In genomic region chr19:47113446-47114348, GRCh38 we compare ENCODE assay signal across 8 cellular contexts. TPM values are rescaled to one million over a fixed set of nuclear protein-coding genes. Genes with fewer than 3 reads are reported as not detected.
DNase-seq lines count a peak whose midpoint lies in the region; ATAC-seq and TF ChIP-seq lines count a peak whose summit lies in the region.

Gene ZC3H4, minus strand, starts transcription at chr19:47113776. Its CDS starts 1,192 bp downstream, at chr19:47112584.

- peak within 1 kb of the TSS; percentile 99 for H3K27ac Mint-ChIP-seq in Caco-2 (ENCODE audit: unreplicated experiment)
- peak within 1 kb of the TSS; percentile 100 for H3K27ac Mint-ChIP-seq in activated naive CD4-positive, alpha-beta T cell treated with anti-CD3 and anti-CD28 coated beads, Interleukin-2, amount 50 U/mL, for 72 hours

- intact Hi-C loops in Caco-2 (cut with micrococcal nuclease; ENCODE audit: unreplicated experiment) = loop anchor here (1.0 to 5.0 kb wide), 5 partner anchors 12 to 65 kb away; partner anchors contain the start of genes SAE1 and TMEM160

- TF ChIP-seq CTCF in Caco-2 (IDR thresholded peaks at IDR 0.05; ENCODE audit: insufficient read depth in 1 of 2, low read depth in 1 of 2, low read length in 1 of 2, severe bottlenecking in 1 of 2, unreplicated experiment in 1 of 2) = peak in 1 of 2 experiments; percentile 11

- H3K4me1 Mint-ChIP-seq in Caco-2 (ENCODE audit: low read depth, unreplicated experiment) = peaks cover 24% of the 10 kb centered on the region

- peak; percentile 42 to 50 for ATAC-seq in activated naive CD4-positive, alpha-beta T cell treated with anti-CD3 and anti-CD28 coated beads, Interleukin-2, amount 50 U/mL, for 72 hours

- no peaks in the 10 kb centered on the region; the same call in 1 of the 2 replicates for H3K36me3 ChIP-seq in Caco-2 (ENCODE audit: control insufficient read depth, insufficient read depth, low read length)

- peak; percentile 98 for DNase-seq in Caco-2
- DNase-seq in GOT3 (lab: John Stamatoyannopoulos, UW) = peak; percentile 44
- peak; percentile 82 for DNase-seq in NCI-H128 (lab: John Stamatoyannopoulos, UW; ENCODE audit: unreplicated experiment)
- DNase-seq in SKM-1 treated with dmso at 0.1 percent for 144 hours (lab: John Stamatoyannopoulos, UW; ENCODE audit: unreplicated experiment) = peak; percentile 65
- DNase-seq in activated naive CD4-positive, alpha-beta T cell treated with anti-CD3 and anti-CD28 coated beads, Interleukin-2, amount 50 U/mL, for 72 hours (ENCODE audit: low spot score in 2 of 2) = peak; percentile 92 to 94
- DNase-seq in globus pallidus (ENCODE audit: low spot score) = peak; percentile 88
- peak in 55 of 56 donors; percentile 40 to 94 (median 83) for DNase-seq in nucleus accumbens (lab: John Stamatoyannopoulos, UW)
- peak; percentile 94 for DNase-seq in superior temporal gyrus (ENCODE audit: extremely low spot score)

- TSS peak; percentile 92 for BruUV-seq in Caco-2 (replicated peaks; lab: Mats Ljungman, UMichigan)

- H3K36me3 Mint-ChIP-seq in Caco-2 (ENCODE audit: insufficient read depth, unreplicated experiment) = peaks cover 55% of the 10 kb centered on the region
- H3K36me3 Mint-ChIP-seq in activated naive CD4-positive, alpha-beta T cell treated with anti-CD3 and anti-CD28 coated beads, Interleukin-2, amount 50 U/mL, for 72 hours = peaks cover 38 to 39% of the 10 kb centered on the region in 2 donors

- H3K9me3 ChIP-seq in Caco-2 = no peaks in the 10 kb centered on the region

- no peaks in the 10 kb centered on the region for H3K27me3 ChIP-seq in Caco-2 (replicated peaks; ENCODE audit: control insufficient read depth, insufficient read depth, low read length)

- peak within 1 kb of the TSS; percentile 97 for H3K4me3 Mint-ChIP-seq in Caco-2 (ENCODE audit: unreplicated experiment)

- peak within 1 kb of the TSS; percentile 64 for H3K4me3 ChIP-seq in Caco-2 (ENCODE audit: low read depth, low read length)

- POLR2A ChIA-PET in Caco-2 (lab: Charles Lee) = interaction anchor here (0.5 to 3.0 kb wide), 32 partner anchors 9 to 1077 kb away, joined by 3 to 75 read pairs (median 5); partner anchors contain the start of genes CCDC9, DHX34, SAE1 and TMEM160

- H3K9me3 Mint-ChIP-seq in Caco-2 (ENCODE audit: unreplicated experiment) = no peaks in the 10 kb centered on the region
- H3K9me3 Mint-ChIP-seq in activated naive CD4-positive, alpha-beta T cell treated with anti-CD3 and anti-CD28 coated beads, Interleukin-2, amount 50 U/mL, for 72 hours = no peaks in the 10 kb centered on the region

- CTCF ChIA-PET in Caco-2 (lab: Charles Lee) = interaction anchor here (0.5 to 2.1 kb wide), 18 partner anchors 12 to 452 kb away, joined by 3 to 25 read pairs (median 4); partner anchors contain the start of genes DACT3 and SAE1

- no peaks in the 10 kb centered on the region for H3K27me3 Mint-ChIP-seq in Caco-2 (ENCODE audit: insufficient read depth, unreplicated experiment)

- H3K4me1 ChIP-seq in Caco-2 = peaks cover 15% of the 10 kb centered on the region

RNA-seq across cellular contexts. Expression of gene ZC3H4, which starts in this region (rescaled TPM):
- 70.3 and 77.7 TPM in 2 replicates for total RNA-seq in Caco-2 (2022)
- total RNA-seq in activated naive CD4-positive, alpha-beta T cell treated with anti-CD3 and anti-CD28 coated beads, Interleukin-2, amount 50 U/mL, for 72 hours = 100 to 1,000 TPM in 1 of 2 donors, 10 to 100 TPM in 1; 49.8 to 112 TPM

Comparison
In these comparisons a context has a peak if more than half of its experiments do, and no peak if none do; other contexts are left out.
1. Peak in every context shown above with its lines: DNase-seq, ATAC-seq and H3K4me3 ChIP-seq.
2. DNase-seq: peak in every context shown above with its lines; median percentile 98 in Caco-2; 94 in superior temporal gyrus; 93 in activated naive CD4-positive, alpha-beta T cell treated with anti-CD3 and anti-CD28 coated beads, Interleukin-2, amount 50 U/mL, for 72 hours; 88 in globus pallidus; 83 in nucleus accumbens; 82 in NCI-H128; 65 in SKM-1 treated with dmso at 0.1 percent for 144 hours; 44 in GOT3.